11 cellular contexts compared by ENCODE assay signal in the genomic region with DNA sequence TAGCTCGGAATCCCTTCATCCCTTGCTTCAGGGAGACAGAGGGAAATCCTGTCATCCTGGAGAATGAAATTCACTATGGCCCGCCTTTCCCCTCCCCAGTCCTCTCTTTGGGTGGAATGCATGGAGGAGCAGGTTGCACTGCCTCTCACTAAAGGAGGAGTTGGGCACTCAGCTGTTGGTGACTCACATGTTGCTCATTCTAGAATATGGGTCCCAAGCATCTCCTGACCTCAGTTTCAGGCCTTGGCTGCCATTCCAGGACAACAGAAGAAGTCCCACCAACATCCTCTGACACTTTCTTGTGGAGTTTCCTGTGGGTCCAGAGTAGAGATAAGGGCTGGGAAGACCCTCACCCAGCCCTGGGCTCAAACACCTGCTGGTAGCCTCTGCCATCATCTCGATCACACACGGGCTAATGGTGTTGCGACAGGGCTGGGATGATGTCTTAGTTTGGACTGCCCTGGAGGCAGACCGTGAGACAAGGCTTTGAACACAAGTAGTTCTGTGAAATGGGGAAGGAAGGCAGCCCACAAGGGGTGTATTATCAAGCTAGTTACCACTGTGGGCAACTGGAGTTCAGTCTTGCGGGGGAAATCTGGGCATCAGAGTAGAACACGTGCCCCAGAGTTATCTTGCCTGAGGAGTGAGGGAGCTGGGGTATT. TPM values are rescaled to one million over a fixed set of nuclear protein-coding genes. Genes with fewer than 3 reads are reported as not detected.
DNase-seq lines count a peak whose midpoint lies in the region; ATAC-seq and TF ChIP-seq lines count a peak whose summit lies in the region.
"Had no signal": no experiment of that assay in that cellular context is flagged by ENCODE, and none has a peak within 500 bp of the region (broad histone marks: within the 10 kb centered on the region; RNA-seq: fewer than 3 reads in every experiment).

No MANE protein-coding gene starts in this region.

- H3K27ac ChIP-seq in body of pancreas: no peak overlapping the region
- H3K27ac ChIP-seq: SK-N-MC had no signal

- CTCF ChIA-PET in activated CD8-positive, alpha-beta memory T cell treated with anti-CD3 and anti-CD28 coated beads, Interleukin-2, amount 10 ng/mL, durations not matched to agents 7 days and 5 days (lab: Charles Lee): interaction anchor here (1.1 to 1.8 kb wide), 2 partner anchors 17 to 48 kb away, joined by 3 to 7 read pairs; no protein-coding TSS in a partner anchor

- no peak for TF ChIP-seq CTCF in body of pancreas (IDR thresholded peaks at IDR 0.05)

- peaks cover 14% of the 10 kb centered on the region for H3K4me1 ChIP-seq in body of pancreas

- H3K36me3 ChIP-seq in body of pancreas (replicated peaks in 1 of 2; ENCODE audit: insufficient read depth in 1 of 2, low read depth in 2 of 2): no peaks in the 10 kb centered on the region

- WGBS in body of pancreas, 2 donors: 70 to 91% methylated on average over 7 to 8 of the region's 8 CpGs

- no peak overlapping the region for H3K4me3 Mint-ChIP-seq in activated CD8-positive, alpha-beta memory T cell treated with anti-CD3 and anti-CD28 coated beads, Interleukin-2, amount 10 ng/mL, durations not matched to agents 7 days and 5 days
- H3K4me3 Mint-ChIP-seq: neural crest cell had no signal

- DNase-seq in AML-193 (lab: John Stamatoyannopoulos, UW) (peak; percentile 71 to 73), Kasumi-1 (lab: John Stamatoyannopoulos, UW) (peak; percentile 40 to 42), amniotic epithelial cell (ENCODE audit: low read depth) (peak; percentile 78), iris pigment epithelial cell (ENCODE audit: low read depth) (peak; percentile 76), body of pancreas (no peak), NCI-H187 treated with DMSO at 0.1 percent for 48 hours (lab: John Stamatoyannopoulos, UW) (no peak), HuH-7.5 (ENCODE audit: low spot score) (no peak)
- DNase-seq in activated CD8-positive, alpha-beta memory T cell treated with anti-CD3 and anti-CD28 coated beads, Interleukin-2, amount 10 ng/mL, durations not matched to agents 7 days and 5 days: no peak
- DNase-seq: NCI-H2029 treated with DMSO at 0.1 percent for 48 hours had no signal

- no peaks in the 10 kb centered on the region for H3K27me3 ChIP-seq in body of pancreas

- TF ChIP-seq POLR2A in body of pancreas (IDR thresholded peaks at IDR 0.05): no peak

- no peaks in the 10 kb centered on the region for H3K9me3 ChIP-seq in body of pancreas

- intact Hi-C loops in body of pancreas (cut with DNase I): loop anchor here (5.0 kb wide), 1 partner anchor 50 kb away; a partner anchor contains a TSS

- ATAC-seq in activated CD8-positive, alpha-beta memory T cell treated with anti-CD3 and anti-CD28 coated beads, Interleukin-2, amount 10 ng/mL, durations not matched to agents 7 days and 5 days: no peak
- no peak for ATAC-seq in body of pancreas

- H3K9me3 Mint-ChIP-seq in activated CD8-positive, alpha-beta memory T cell treated with anti-CD3 and anti-CD28 coated beads, Interleukin-2, amount 10 ng/mL, durations not matched to agents 7 days and 5 days (ENCODE audit: low read depth): peaks cover 2% of the 10 kb centered on the region
- H3K9me3 Mint-ChIP-seq: neural crest cell had no signal

- H3K4me1 Mint-ChIP-seq in activated CD8-positive, alpha-beta memory T cell treated with anti-CD3 and anti-CD28 coated beads, Interleukin-2, amount 10 ng/mL, durations not matched to agents 7 days and 5 days: no peaks in the 10 kb centered on the region

- H3K27ac Mint-ChIP-seq in activated CD8-positive, alpha-beta memory T cell treated with anti-CD3 and anti-CD28 coated beads, Interleukin-2, amount 10 ng/mL, durations not matched to agents 7 days and 5 days: no peak overlapping the region

- H3K27me3 Mint-ChIP-seq in activated CD8-positive, alpha-beta memory T cell treated with anti-CD3 and anti-CD28 coated beads, Interleukin-2, amount 10 ng/mL, durations not matched to agents 7 days and 5 days: no peaks in the 10 kb centered on the region

- no peak overlapping the region for H3K4me3 ChIP-seq in body of pancreas
- H3K4me3 ChIP-seq: SK-N-MC had no signal

- H3K36me3 Mint-ChIP-seq in activated CD8-positive, alpha-beta memory T cell treated with anti-CD3 and anti-CD28 coated beads, Interleukin-2, amount 10 ng/mL, durations not matched to agents 7 days and 5 days: no peaks in the 10 kb centered on the region

RNA-seq across cellular contexts. Expression of a gene that starts 52.4 kb away (rescaled TPM):
- 10 to 100 TPM; 10.5 to 13.6 TPM for total RNA-seq in activated CD8-positive, alpha-beta memory T cell treated with anti-CD3 and anti-CD28 coated beads, Interleukin-2, amount 10 ng/mL, durations not matched to agents 7 days and 5 days
- 1 to 10 TPM; 3.6 to 6.0 TPM for total RNA-seq in body of pancreas

Comparison
In these comparisons a context has a peak if more than half of its experiments do, and no peak if none do; other contexts are left out.
1. DNase-seq: peak in AML-193 (2 of 2), Kasumi-1 (2 of 2), amniotic epithelial cell (single experiment) and iris pigment epithelial cell (single experiment); none in activated CD8-positive, alpha-beta memory T cell treated with anti-CD3 and anti-CD28 coated beads, Interleukin-2, amount 10 ng/mL, durations not matched to agents 7 days and 5 days (single experiment), body of pancreas (0 of 4), NCI-H187 treated with DMSO at 0.1 percent for 48 hours (single experiment) and HuH-7.5 (single experiment).